ENCODE assay signal across 9 cellular contexts in genomic region chr12:7555752-7556151, GRCh38. TPM values are rescaled to one million over a fixed set of nuclear protein-coding genes. Genes with fewer than 3 reads are reported as not detected.
DNase-seq lines count a peak whose midpoint lies in the region; ATAC-seq, FAIRE-seq and TF ChIP-seq lines count a peak whose summit lies in the region.
"Had no signal": no experiment of that assay in that cellular context is flagged by ENCODE, and none has a peak within 500 bp of the region (broad histone marks: within the 10 kb centered on the region; RNA-seq: fewer than 3 reads in every experiment).

No MANE protein-coding gene starts in this region.

- no peak overlapping the region for H3K9ac ChIP-seq in liver (ENCODE audit: low read depth in 1 of 2, low read length in 2 of 2)
- no peak overlapping the region for H3K9ac ChIP-seq in HepG2 (ENCODE audit: insufficient read depth, low read depth, low read length)

- in situ Hi-C loops in HepG2 (cut with HindIII; ENCODE audit: extremely low pct_ligation_motif_present, low pct_unique_long_range_greater_than_20kb), result no loop called here
- in situ Hi-C loops in ACHN (cut with HindIII; ENCODE audit: low pct_ligation_motif_present, low pct_unique_long_range_greater_than_20kb, low sequenced_read_pairs), result no loop called here

- H3K4me3 ChIP-seq in liver (ENCODE audit: low read depth in 1 of 3, low read length in 3 of 3) (no peak overlapping the region), HepG2 (replicated peaks in 1 of 3; ENCODE audit: insufficient read depth in 1 of 3, low read depth in 2 of 3, low read length in 3 of 3) (no peak overlapping the region)

- TF ChIP-seq RAD21 in liver (IDR thresholded peaks at IDR 0.05) (no peak), HepG2 (CRISPR knock-in tag; IDR thresholded peaks at IDR 0.05) (no peak)

- 47% methylated on average over 3 of the region's 3 CpGs for WGBS in liver
- 22% methylated on average over 3 of the region's 3 CpGs for WGBS in HepG2 (ENCODE audit: low lambda C conversion rate)

- H3K4me1 ChIP-seq in liver (ENCODE audit: control insufficient read depth in 4 of 4, insufficient read depth in 4 of 4, low read length in 3 of 4), result no peaks in the 10 kb centered on the region
- H3K4me1 ChIP-seq in HepG2 (ENCODE audit: insufficient read depth, low read length), result no peaks in the 10 kb centered on the region

- TF ChIP-seq EP300 in HepG2 (IDR thresholded peaks at IDR 0.05; ENCODE audit: low read depth in 2 of 2, low read length in 2 of 2) (no peak), HepG2 (CRISPR knock-in tag; IDR thresholded peaks at IDR 0.05; ENCODE audit: borderline replicate concordance) (no peak)

- H3K79me2 ChIP-seq in HepG2 (ENCODE audit: insufficient read depth, low read length), result no peaks in the 10 kb centered on the region

- ATAC-seq in HepG2, result no peak

- intact Hi-C loops in HepG2 (cut with micrococcal nuclease; ENCODE audit: unreplicated experiment), result no loop called here

- no peaks in the 10 kb centered on the region for H4K20me1 ChIP-seq in HepG2 (ENCODE audit: insufficient read depth, low read length)

- H3K36me3 ChIP-seq in liver (ENCODE audit: control insufficient read depth in 4 of 4, insufficient read depth in 3 of 4, low read depth in 1 of 4, low read length in 3 of 4), result no peaks in the 10 kb centered on the region
- H3K36me3 ChIP-seq in HepG2 (replicated peaks in 1 of 2; ENCODE audit: control insufficient read depth in 1 of 2, insufficient read depth in 2 of 2, low read length in 2 of 2), result no peaks in the 10 kb centered on the region

- H3K9me3 ChIP-seq in liver (ENCODE audit: control insufficient read depth in 4 of 4, low read length in 3 of 4) (no peaks in the 10 kb centered on the region), HepG2 (ENCODE audit: low read length) (no peaks in the 10 kb centered on the region)

- no peak for TF ChIP-seq POLR2A in HepG2 (IDR thresholded peaks at IDR 0.05; ENCODE audit: insufficient read depth in 1 of 2, low read depth in 2 of 2, low read length in 2 of 2)

- H3K27me3 ChIP-seq in liver (ENCODE audit: control insufficient read depth in 4 of 4, insufficient read depth in 4 of 4, low read length in 3 of 4) (no peaks in the 10 kb centered on the region), HepG2 (ENCODE audit: control insufficient read depth in 1 of 2, insufficient read depth in 2 of 2, low read length in 2 of 2) (no peaks in the 10 kb centered on the region)

- CTCF ChIA-PET in HepG2 (lab: Yijun Ruan, JAX; ENCODE audit: low intra/inter-chr PET ratio, low total read pairs), result no interaction called here

- POLR2A ChIA-PET in HepG2 (lab: Yijun Ruan, JAX), result no interaction called here

- no peak overlapping the region for H3K4me2 ChIP-seq in HepG2 (ENCODE audit: low read depth, low read length)

- FAIRE-seq in HepG2 (lab: Jason Lieb, UNC) (no peak), urothelium cell line (lab: Jason Lieb, UNC) (no peak)

- no TSS peak for BruUV-seq in HepG2 (replicated peaks; lab: Mats Ljungman, UMichigan)

- H3K27ac ChIP-seq in liver (ENCODE audit: low read depth in 1 of 2, low read length in 2 of 2), result no peak overlapping the region
- H3K27ac ChIP-seq in HepG2 (ENCODE audit: extremely low read length, insufficient read depth, low read length), result no peak overlapping the region

- DNase-seq in HepG2 (ENCODE audit: low spot score), result no peak
- peak; percentile 0 for DNase-seq in astrocyte of the hippocampus (ENCODE audit: low read depth, low spot score)
- peak; percentile 45 for DNase-seq in kidney tubule cell (ENCODE audit: low spot score)
- peak; percentile 66 for DNase-seq in urothelium cell line (ENCODE audit: low spot score)
- no peak for DNase-seq in nucleus accumbens (lab: John Stamatoyannopoulos, UW)
- no peak for DNase-seq in C1 segment of cervical spinal cord (lab: John Stamatoyannopoulos, UW)
- no peak for DNase-seq in ACHN
- DNase-seq: CD4-positive, CD25-positive, alpha-beta regulatory T cell had no signal

- TF ChIP-seq CTCF in liver (IDR thresholded peaks at IDR 0.05; ENCODE audit: low read depth, low read length, missing input control), result no peak
- TF ChIP-seq CTCF in HepG2 (CRISPR knock-in tag; IDR thresholded peaks at IDR 0.05), result no peak

- H2AFZ ChIP-seq in HepG2 (ENCODE audit: low read length), result no peak overlapping the region

TF ChIP-seq in liver, 16 proteins besides CTCF, POLR2A, EP300 and RAD21 (continues in another document):
- TF ChIP-seq HNF4G (IDR thresholded peaks at IDR 0.05) (no peak), FOXA1 (IDR thresholded peaks at IDR 0.05) (no peak), FOXA2 (IDR thresholded peaks at IDR 0.05) (no peak), SP1 (IDR thresholded peaks at IDR 0.05) (peak; percentile 24), HNF4A (conservative IDR thresholded peaks at IDR 0.05) (no peak), ZBTB33 (IDR thresholded peaks at IDR 0.05) (no peak), MAX (IDR thresholded peaks at IDR 0.05) (no peak)

TF ChIP-seq in HepG2, 621 proteins besides CTCF, POLR2A, EP300 and RAD21:
- TF ChIP-seq ARNT2 (CRISPR knock-in tag; IDR thresholded peaks at IDR 0.05; ENCODE audit: low read depth) (no peak), E2F2 (CRISPR knock-in tag; IDR thresholded peaks at IDR 0.05; ENCODE audit: borderline replicate concordance) (no peak)

RNA-seq across cellular contexts. Expression of gene CD163, which starts 52.2 kb away (rescaled TPM):
- 100 to 1,000 TPM; 101 to 153 TPM for total RNA-seq in liver
- 10 to 100 TPM; 61.1 to 80.4 TPM for polyA plus RNA-seq in liver
- not detected in 2 replicates for total RNA-seq in HepG2 (2016; rRNA removed; fragmentation: Illumina TruSeq; extraction: Trizol)
- total RNA-seq in HepG2 (2016; cell fraction: cytosol; rRNA removed; fragmentation: Illumina TruSeq; extraction: Trizol; ENCODE audit: low read depth), result not detected in 2 replicates
- not detected in 2 replicates for total RNA-seq in HepG2 (2016; cell fraction: insoluble cytoplasmic fraction; rRNA removed; fragmentation: Illumina TruSeq; extraction: Trizol)
- total RNA-seq in HepG2 (2016; cell fraction: membrane; rRNA removed; fragmentation: Illumina TruSeq; extraction: Trizol), result not detected in 2 replicates
- not detected in 2 replicates for total RNA-seq in HepG2 (2016; cell fraction: nucleus; rRNA removed; fragmentation: Illumina TruSeq; extraction: Trizol)
- not detected in 2 replicates for polyA plus RNA-seq in HepG2 (2011; rRNA removed)
- polyA plus RNA-seq in HepG2 (2011; cell fraction: cytosol; rRNA removed), result not detected in 2 replicates
- polyA plus RNA-seq in HepG2 (2011; cell fraction: nucleus; rRNA removed), result not detected in 2 replicates
- polyA plus RNA-seq in HepG2 (2012), result not detected in 2 replicates
- not detected in 2 replicates for polyA plus RNA-seq in HepG2 (2016; cell fraction: cytosol; fragmentation: Illumina TruSeq; extraction: Trizol; ENCODE audit: low read depth)
- not detected in 2 replicates for polyA plus RNA-seq in HepG2 (2016; cell fraction: insoluble cytoplasmic fraction; fragmentation: Illumina TruSeq; extraction: Trizol; ENCODE audit: low read depth)
- not detected in 2 replicates for polyA plus RNA-seq in HepG2 (2016; cell fraction: membrane; fragmentation: Illumina TruSeq; extraction: Trizol; ENCODE audit: low read depth)
- not detected in 2 replicates for polyA plus RNA-seq in HepG2 (2016; cell fraction: nucleus; fragmentation: Illumina TruSeq; extraction: Trizol; ENCODE audit: insufficient read depth, low read depth)
- not detected in 2 replicates for polyA minus RNA-seq in HepG2 (2011; rRNA and poly(A)+ RNA removed; ENCODE audit: low replicate concordance)
- polyA minus RNA-seq in HepG2 (2011; cell fraction: cytosol; rRNA and poly(A)+ RNA removed), result not detected in 2 replicates
- 0.37 TPM in 1 of 2 replicates, not detected in the other for polyA minus RNA-seq in HepG2 (2011; cell fraction: nucleus; rRNA and poly(A)+ RNA removed)
- total RNA-seq: CD4-positive, CD25-positive, alpha-beta regulatory T cell had no signal

Comparison
In these comparisons a context has a peak if more than half of its experiments do, and no peak if none do; other contexts are left out.
1. RNA of gene CD163, which starts 52.2 kb away (total RNA-seq): 101 to 153 TPM in liver; not detected in HepG2; every median in the first group is over 10 times any median in the second.
2. DNase-seq: peak in astrocyte of the hippocampus (single experiment), kidney tubule cell (single experiment) and urothelium cell line (single experiment); none in HepG2 (single experiment), nucleus accumbens (0 of 56), C1 segment of cervical spinal cord (0 of 14) and ACHN (single experiment).